ENCODE assay signal across 12 cellular contexts in the genomic region with DNA sequence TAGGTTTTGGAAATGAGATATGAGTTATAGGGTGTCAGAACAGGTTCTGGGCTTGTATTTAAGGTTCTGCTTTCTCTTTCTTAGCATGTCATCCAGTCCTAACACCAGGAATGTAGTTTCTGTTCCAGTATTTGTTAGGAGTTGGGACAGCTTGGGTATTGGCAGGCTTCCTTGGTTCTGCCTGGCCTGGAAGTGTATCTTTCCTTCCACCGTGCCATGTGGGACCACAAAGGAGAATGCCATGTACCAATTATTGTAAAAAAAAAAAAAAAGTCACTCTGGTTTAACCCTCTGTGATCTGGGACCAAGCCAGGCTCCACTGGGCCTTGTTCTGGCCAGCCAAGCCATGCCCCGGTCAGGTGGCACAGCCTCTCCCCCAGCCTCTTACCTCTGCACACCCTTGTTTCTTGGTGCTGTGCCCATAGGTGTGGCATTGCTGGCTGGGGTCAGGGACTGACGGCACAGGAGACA. TPM values are rescaled to one million over a fixed set of nuclear protein-coding genes. Genes with fewer than 3 reads are reported as not detected.
DNase-seq lines count a peak whose midpoint lies in the region; ATAC-seq, FAIRE-seq and TF ChIP-seq lines count a peak whose summit lies in the region.
"Had no signal": no experiment of that assay in that cellular context is flagged by ENCODE, and none has a peak within 500 bp of the region (broad histone marks: within the 10 kb centered on the region; RNA-seq: fewer than 3 reads in every experiment).

No MANE protein-coding gene starts in this region.

- H3K4me3 ChIP-seq in adipocyte (ENCODE audit: low read length) (no peak overlapping the region), left ventricle myocardium inferior (no peak overlapping the region), small intestine (ENCODE audit: low read depth in 1 of 2, low read length in 2 of 2) (no peak overlapping the region)

- H3K27ac Mint-ChIP-seq in activated CD4-positive, alpha-beta T cell treated with anti-CD3 and anti-CD28 coated beads, Interleukin-2, amount 10 ng/mL, durations not matched to agents 7 days and 5 days = no peak overlapping the region
- H3K27ac Mint-ChIP-seq: activated naive CD4-positive, alpha-beta T cell treated with anti-CD3 and anti-CD28 coated beads, Interleukin-2, amount 50 U/mL, for 24 hours had no signal

- DNase-seq in EH (ENCODE audit: low read depth) (peak; percentile 57), adipocyte (ENCODE audit: low read depth) (peak; percentile 45), left ventricle myocardium inferior (no peak), small intestine (peak; percentile 85), NCI-H510A (lab: John Stamatoyannopoulos, UW) (no peak), NCI-H187 treated with DMSO at 0.1 percent for 48 hours (lab: John Stamatoyannopoulos, UW) (no peak)
- no peak for DNase-seq in activated CD4-positive, alpha-beta T cell treated with anti-CD3 and anti-CD28 coated beads, Interleukin-2, amount 10 ng/mL, durations not matched to agents 7 days and 5 days
- DNase-seq: Kasumi-1, T1000 had no signal

- H3K4me1 ChIP-seq in adipocyte (ENCODE audit: control insufficient read depth, insufficient read depth, low read length) (peaks cover 73% of the 10 kb centered on the region), left ventricle myocardium inferior (peaks cover 96% of the 10 kb centered on the region), small intestine (ENCODE audit: control insufficient read depth in 2 of 2, insufficient read depth in 1 of 2, low read depth in 1 of 2, low read length in 1 of 2) (peaks cover 12 to 25% of the 10 kb centered on the region in 2 donors)

- 9 to 44% (median 41%) methylated on average over 3 of the region's 3 CpGs for whole genome bisulfite sequencing in small intestine, 3 donors

- H3K9ac ChIP-seq in adipocyte (ENCODE audit: low read length) = peak overlapping the region; percentile 51

- H3K4me3 Mint-ChIP-seq in activated CD4-positive, alpha-beta T cell treated with anti-CD3 and anti-CD28 coated beads, Interleukin-2, amount 10 ng/mL, durations not matched to agents 7 days and 5 days = no peak overlapping the region
- H3K4me3 Mint-ChIP-seq: activated naive CD4-positive, alpha-beta T cell treated with anti-CD3 and anti-CD28 coated beads, Interleukin-2, amount 50 U/mL, for 24 hours had no signal

- peaks cover 20% of the 10 kb centered on the region for H3K4me1 Mint-ChIP-seq in activated CD4-positive, alpha-beta T cell treated with anti-CD3 and anti-CD28 coated beads, Interleukin-2, amount 10 ng/mL, durations not matched to agents 7 days and 5 days

- no peak for TF ChIP-seq CTCF in left ventricle myocardium inferior (IDR thresholded peaks at IDR 0.05; ENCODE audit: borderline replicate concordance)

- FAIRE-seq in small intestine (lab: Jason Lieb, UNC) = no peak
- FAIRE-seq: colon had no signal

- no peaks in the 10 kb centered on the region for H3K9me3 Mint-ChIP-seq in activated CD4-positive, alpha-beta T cell treated with anti-CD3 and anti-CD28 coated beads, Interleukin-2, amount 10 ng/mL, durations not matched to agents 7 days and 5 days
- H3K9me3 Mint-ChIP-seq: activated naive CD4-positive, alpha-beta T cell treated with anti-CD3 and anti-CD28 coated beads, Interleukin-2, amount 50 U/mL, for 24 hours had no signal

- POLR2A ChIA-PET in activated CD4-positive, alpha-beta T cell treated with anti-CD3 and anti-CD28 coated beads, Interleukin-2, amount 10 ng/mL, durations not matched to agents 7 days and 5 days (lab: Charles Lee) = no interaction called here

- H3K27me3 Mint-ChIP-seq in activated CD4-positive, alpha-beta T cell treated with anti-CD3 and anti-CD28 coated beads, Interleukin-2, amount 10 ng/mL, durations not matched to agents 7 days and 5 days = no peaks in the 10 kb centered on the region
- H3K27me3 Mint-ChIP-seq: activated naive CD4-positive, alpha-beta T cell treated with anti-CD3 and anti-CD28 coated beads, Interleukin-2, amount 50 U/mL, for 24 hours had no signal

- H3K36me3 Mint-ChIP-seq in activated CD4-positive, alpha-beta T cell treated with anti-CD3 and anti-CD28 coated beads, Interleukin-2, amount 10 ng/mL, durations not matched to agents 7 days and 5 days (ENCODE audit: low read depth) = peaks cover 12% of the 10 kb centered on the region

- H3K36me3 ChIP-seq in adipocyte (ENCODE audit: control insufficient read depth, insufficient read depth, low read length, severe bottlenecking) = no peaks in the 10 kb centered on the region
- no peaks in the 10 kb centered on the region for H3K36me3 ChIP-seq in left ventricle myocardium inferior
- H3K36me3 ChIP-seq in small intestine (ENCODE audit: control insufficient read depth in 2 of 2, insufficient read depth in 2 of 2, low read length in 2 of 2) = no peaks in the 10 kb centered on the region

- intact Hi-C loops in left ventricle myocardium inferior (cut with micrococcal nuclease) = no loop called here

- CTCF ChIA-PET in activated CD4-positive, alpha-beta T cell treated with anti-CD3 and anti-CD28 coated beads, Interleukin-2, amount 10 ng/mL, durations not matched to agents 7 days and 5 days (lab: Charles Lee) = interaction anchor here (1.2 kb wide), 2 partner anchors 9 to 85 kb away, joined by 3 to 4 read pairs; no protein-coding TSS in a partner anchor

- H3K27ac ChIP-seq in left ventricle myocardium inferior (replicated peaks) (peak overlapping the region; percentile 83), small intestine (ENCODE audit: low read depth in 1 of 2, low read length in 1 of 2) (peak overlapping the region; percentile 56 to 77)

- no peak for ATAC-seq in HG03439 (IDR thresholded peaks at IDR 0.05; ENCODE audit: unreplicated experiment)

- no peaks in the 10 kb centered on the region for H3K27me3 ChIP-seq in adipocyte (replicated peaks; ENCODE audit: control insufficient read depth, insufficient read depth, low read length)
- no peaks in the 10 kb centered on the region for H3K27me3 ChIP-seq in left ventricle myocardium inferior (ENCODE audit: low read depth)
- H3K27me3 ChIP-seq in small intestine (ENCODE audit: control insufficient read depth in 2 of 2, insufficient read depth in 2 of 2, low read length in 2 of 2) = no peaks in the 10 kb centered on the region

- no peaks in the 10 kb centered on the region for H3K9me3 ChIP-seq in adipocyte (ENCODE audit: control insufficient read depth, low read length)
- H3K9me3 ChIP-seq in left ventricle myocardium inferior (replicated peaks) = no peaks in the 10 kb centered on the region
- H3K9me3 ChIP-seq in small intestine (ENCODE audit: control insufficient read depth, low read depth) = no peaks in the 10 kb centered on the region

RNA-seq across cellular contexts. Expression of a gene that starts 47.8 kb away (rescaled TPM):
- total RNA-seq in left ventricle myocardium inferior = 35.7 TPM
- 10 to 100 TPM in 2 of 3 donors, 1 to 10 TPM in 1; 7.6 to 12.3 (median 10.7) TPM for polyA plus RNA-seq in small intestine
- 10 to 100 TPM; 21.0 to 21.5 TPM for total RNA-seq in activated CD4-positive, alpha-beta T cell treated with anti-CD3 and anti-CD28 coated beads, Interleukin-2, amount 10 ng/mL, durations not matched to agents 7 days and 5 days

Comparison
In these comparisons a context has a peak if more than half of its experiments do, and no peak if none do; other contexts are left out.
1. DNase-seq: peak in EH (single experiment), adipocyte (single experiment) and small intestine (single experiment); none in left ventricle myocardium inferior (single experiment), NCI-H510A (single experiment), activated CD4-positive, alpha-beta T cell treated with anti-CD3 and anti-CD28 coated beads, Interleukin-2, amount 10 ng/mL, durations not matched to agents 7 days and 5 days (single experiment) and NCI-H187 treated with DMSO at 0.1 percent for 48 hours (single experiment).